In the genomic region with DNA sequence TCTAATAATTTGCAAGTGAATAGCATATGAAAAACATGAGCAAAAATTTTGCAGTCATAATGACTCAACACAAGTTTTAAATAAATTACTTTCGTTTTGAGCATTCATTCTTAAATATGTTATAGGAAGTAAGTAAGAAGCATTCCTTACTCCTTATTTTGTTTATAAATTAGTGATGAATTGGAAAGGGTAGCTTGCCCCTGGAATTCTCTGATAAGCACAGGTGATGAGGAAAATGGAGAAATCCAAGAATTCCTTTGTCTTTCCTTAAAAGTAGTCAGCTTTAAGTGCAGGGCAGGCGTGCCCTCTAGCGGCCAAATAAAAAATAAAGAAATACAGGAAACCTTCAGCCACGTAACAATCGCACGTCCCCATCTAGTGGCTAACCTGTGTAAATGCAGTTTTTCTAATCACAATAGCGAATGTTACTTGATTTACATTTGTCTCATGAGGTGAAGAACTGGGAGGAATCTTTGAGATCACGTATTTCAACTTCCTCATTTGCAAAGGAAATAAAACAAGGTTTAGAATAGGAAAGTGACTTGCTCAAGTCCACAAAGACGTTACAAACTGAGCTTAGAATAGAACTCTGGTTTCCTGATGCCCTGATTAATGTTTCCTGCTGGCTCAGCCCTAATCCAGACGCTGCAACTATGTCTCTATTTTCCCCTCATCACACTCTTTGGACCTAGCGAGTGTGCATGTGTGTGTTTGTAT, we compare ENCODE assay signal across 1 cellular context.
TF ChIP-seq lines count a peak whose summit lies in the region.

No MANE protein-coding gene starts in this region.

TF ChIP-seq in K562, 482 proteins besides CTCF, POLR2A, EP300 and RAD21 (continued from another document):
- TF ChIP-seq HMGXB4 (CRISPR knock-in tag; IDR thresholded peaks at IDR 0.05) (no peak), HDAC8 (tag; IDR thresholded peaks at IDR 0.05) (no peak), C11orf30 (IDR thresholded peaks at IDR 0.05; ENCODE audit: low read depth) (peak; percentile 46), ATF1 (CRISPR knock-in tag; IDR thresholded peaks at IDR 0.05) (no peak), ATF1 (tag; IDR thresholded peaks at IDR 0.05) (peak; percentile 64), CREM (IDR thresholded peaks at IDR 0.05; ENCODE audit: low read depth) (peak; percentile 75), EP400 (IDR thresholded peaks at IDR 0.05) (no peak), ZNF316 (IDR thresholded peaks at IDR 0.05) (peak; percentile 50; the same call in 1 of the 2 replicates), SRF (CRISPR knock-in tag; IDR thresholded peaks at IDR 0.05) (no peak), NFE2 (IDR thresholded peaks at IDR 0.05; ENCODE audit: low read depth) (0 out of 2 replicates have a peak, but pooled peaks have one; percentile 22), NCOA1 (IDR thresholded peaks at IDR 0.05; ENCODE audit: low read depth) (no peak), BRCA1 (IDR thresholded peaks at IDR 0.05) (no peak), BRCA1 (CRISPR knock-in tag; IDR thresholded peaks at IDR 0.05) (no peak), JUND (IDR thresholded peaks at IDR 0.05; ENCODE audit: borderline replicate concordance, low read depth, low read length) (peak; percentile 14; the same call in 1 of the 2 replicates), JUND (tag; IDR thresholded peaks at IDR 0.05; ENCODE audit: borderline replicate concordance, low read depth, low read length) (no peak), TBL1XR1 (IDR thresholded peaks at IDR 0.05; ENCODE audit: low read length in 2 of 2) (0 out of 4 replicates have a peak, but pooled peaks of 1 of the 2 experiments have one; percentile 16), ARID1B (IDR thresholded peaks at IDR 0.05) (no peak), SMC3 (conservative IDR thresholded peaks at IDR 0.05; ENCODE audit: insufficient read depth, low read depth, low read length) (peak; percentile 65), SOX6 (IDR thresholded peaks at IDR 0.05) (peak; percentile 35; the same call in 1 of the 2 replicates), SMAD1 (IDR thresholded peaks at IDR 0.05; ENCODE audit: low read depth, low read length, partially characterized antibody) (no peak)
- TF ChIP-seq, protein P1, sequence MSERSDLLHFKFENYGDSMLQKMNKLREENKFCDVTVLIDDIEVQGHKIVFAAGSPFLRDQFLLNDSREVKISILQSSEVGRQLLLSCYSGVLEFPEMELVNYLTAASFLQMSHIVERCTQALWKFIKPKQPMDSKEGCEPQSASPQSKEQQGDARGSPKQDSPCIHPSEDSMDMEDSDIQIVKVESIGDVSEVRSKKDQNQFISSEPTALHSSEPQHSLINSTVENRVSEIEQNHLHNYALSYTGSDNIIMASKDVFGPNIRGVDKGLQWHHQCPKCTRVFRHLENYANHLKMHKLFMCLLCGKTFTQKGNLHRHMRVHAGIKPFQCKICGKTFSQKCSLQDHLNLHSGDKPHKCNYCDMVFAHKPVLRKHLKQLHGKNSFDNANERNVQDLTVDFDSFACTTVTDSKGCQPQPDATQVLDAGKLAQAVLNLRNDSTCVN (CRISPR knock-in tag; IDR thresholded peaks at IDR 0.05): no peak
- TF ChIP-seq, protein P2, sequence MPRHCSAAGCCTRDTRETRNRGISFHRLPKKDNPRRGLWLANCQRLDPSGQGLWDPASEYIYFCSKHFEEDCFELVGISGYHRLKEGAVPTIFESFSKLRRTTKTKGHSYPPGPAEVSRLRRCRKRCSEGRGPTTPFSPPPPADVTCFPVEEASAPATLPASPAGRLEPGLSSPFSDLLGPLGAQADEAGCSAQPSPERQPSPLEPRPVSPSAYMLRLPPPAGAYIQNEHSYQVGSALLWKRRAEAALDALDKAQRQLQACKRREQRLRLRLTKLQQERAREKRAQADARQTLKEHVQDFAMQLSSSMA (CRISPR knock-in tag; IDR thresholded peaks at IDR 0.05): no peak
- TF ChIP-seq, protein P3, sequence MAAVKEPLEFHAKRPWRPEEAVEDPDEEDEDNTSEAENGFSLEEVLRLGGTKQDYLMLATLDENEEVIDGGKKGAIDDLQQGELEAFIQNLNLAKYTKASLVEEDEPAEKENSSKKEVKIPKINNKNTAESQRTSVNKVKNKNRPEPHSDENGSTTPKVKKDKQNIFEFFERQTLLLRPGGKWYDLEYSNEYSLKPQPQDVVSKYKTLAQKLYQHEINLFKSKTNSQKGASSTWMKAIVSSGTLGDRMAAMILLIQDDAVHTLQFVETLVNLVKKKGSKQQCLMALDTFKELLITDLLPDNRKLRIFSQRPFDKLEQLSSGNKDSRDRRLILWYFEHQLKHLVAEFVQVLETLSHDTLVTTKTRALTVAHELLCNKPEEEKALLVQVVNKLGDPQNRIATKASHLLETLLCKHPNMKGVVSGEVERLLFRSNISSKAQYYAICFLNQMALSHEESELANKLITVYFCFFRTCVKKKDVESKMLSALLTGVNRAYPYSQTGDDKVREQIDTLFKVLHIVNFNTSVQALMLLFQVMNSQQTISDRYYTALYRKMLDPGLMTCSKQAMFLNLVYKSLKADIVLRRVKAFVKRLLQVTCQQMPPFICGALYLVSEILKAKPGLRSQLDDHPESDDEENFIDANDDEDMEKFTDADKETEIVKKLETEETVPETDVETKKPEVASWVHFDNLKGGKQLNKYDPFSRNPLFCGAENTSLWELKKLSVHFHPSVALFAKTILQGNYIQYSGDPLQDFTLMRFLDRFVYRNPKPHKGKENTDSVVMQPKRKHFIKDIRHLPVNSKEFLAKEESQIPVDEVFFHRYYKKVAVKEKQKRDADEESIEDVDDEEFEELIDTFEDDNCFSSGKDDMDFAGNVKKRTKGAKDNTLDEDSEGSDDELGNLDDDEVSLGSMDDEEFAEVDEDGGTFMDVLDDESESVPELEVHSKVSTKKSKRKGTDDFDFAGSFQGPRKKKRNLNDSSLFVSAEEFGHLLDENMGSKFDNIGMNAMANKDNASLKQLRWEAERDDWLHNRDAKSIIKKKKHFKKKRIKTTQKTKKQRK (IDR thresholded peaks at IDR 0.05; ENCODE audit: borderline replicate concordance, low read depth, low read length): no peak
